Comparison of ENCODE assay signal across 7 cellular contexts in the genomic region with DNA sequence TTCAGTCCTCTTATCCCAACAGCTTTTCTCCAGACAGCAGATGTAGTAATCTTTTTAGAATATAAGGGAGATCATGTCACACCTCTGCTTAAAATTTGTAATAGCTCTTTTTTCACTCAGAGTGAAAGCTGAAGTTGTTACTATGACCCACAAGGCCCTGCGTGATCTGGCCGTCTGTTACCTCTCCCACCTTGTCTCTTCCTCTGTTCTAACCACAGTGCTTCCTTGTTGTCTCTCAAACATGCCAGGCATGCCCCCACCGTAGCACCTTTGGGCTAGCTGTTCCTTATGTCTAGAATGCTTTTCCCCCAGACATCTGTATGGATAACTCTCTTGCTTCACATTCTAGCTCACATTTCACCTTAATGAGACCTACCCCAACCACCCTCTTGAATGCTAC. TPM values are rescaled to one million over a fixed set of nuclear protein-coding genes. Genes with fewer than 3 reads are reported as not detected.
DNase-seq lines count a peak whose midpoint lies in the region; ATAC-seq lines count a peak whose summit lies in the region.

No MANE protein-coding gene starts in this region.

- in situ Hi-C loops in ACHN (cut with HindIII; ENCODE audit: low pct_ligation_motif_present, low pct_unique_long_range_greater_than_20kb, low sequenced_read_pairs), result no loop called here

- peak; percentile 26 to 42 for DNase-seq in activated T-cell treated with anti-CD3 and anti-CD28 coated beads, Interleukin-2, amount 50 U/mL, for 72 hours
- DNase-seq in stimulated activated naive B cell treated with anti-CD40 and anti-IgM and Interleukin-4, amounts not matched to agents 10 μg/mL and 1 μg/mL and 100 μg/mL, for 72 hours, result no peak
- DNase-seq in DMS114 treated with DMSO at 0.1 percent for 48 hours (lab: John Stamatoyannopoulos, UW; ENCODE audit: unreplicated experiment), result no peak
- DNase-seq in ACHN, result no peak
- DNase-seq in SW480 (ENCODE audit: low spot score), result no peak

- H3K36me3 Mint-ChIP-seq in activated T-cell treated with anti-CD3 and anti-CD28 coated beads, Interleukin-2, amount 50 U/mL, for 72 hours (ENCODE audit: insufficient read depth in 2 of 2), result peaks cover 15 to 29% of the 10 kb centered on the region in 2 donors
- H3K36me3 Mint-ChIP-seq in stimulated activated naive B cell treated with anti-CD40 and anti-IgM and Interleukin-4, amounts not matched to agents 10 μg/mL and 1 μg/mL and 100 μg/mL, for 72 hours, result peaks cover 46 to 61% of the 10 kb centered on the region in 2 donors

- peak overlapping the region; percentile 99 for H3K27ac Mint-ChIP-seq in activated T-cell treated with anti-CD3 and anti-CD28 coated beads, Interleukin-2, amount 50 U/mL, for 72 hours
- H3K27ac Mint-ChIP-seq in stimulated activated naive B cell treated with anti-CD40 and anti-IgM and Interleukin-4, amounts not matched to agents 10 μg/mL and 1 μg/mL and 100 μg/mL, for 72 hours, result peak overlapping the region; percentile 86

- H3K9me3 Mint-ChIP-seq in activated T-cell treated with anti-CD3 and anti-CD28 coated beads, Interleukin-2, amount 50 U/mL, for 72 hours, result no peaks in the 10 kb centered on the region
- no peaks in the 10 kb centered on the region for H3K9me3 Mint-ChIP-seq in stimulated activated naive B cell treated with anti-CD40 and anti-IgM and Interleukin-4, amounts not matched to agents 10 μg/mL and 1 μg/mL and 100 μg/mL, for 72 hours

- H3K4me1 Mint-ChIP-seq in activated T-cell treated with anti-CD3 and anti-CD28 coated beads, Interleukin-2, amount 50 U/mL, for 72 hours (ENCODE audit: low read depth), result peaks cover 48% of the 10 kb centered on the region
- H3K4me1 Mint-ChIP-seq in stimulated activated naive B cell treated with anti-CD40 and anti-IgM and Interleukin-4, amounts not matched to agents 10 μg/mL and 1 μg/mL and 100 μg/mL, for 72 hours, result peaks cover 20 to 38% of the 10 kb centered on the region in 2 donors

- no peaks in the 10 kb centered on the region for H3K27me3 Mint-ChIP-seq in activated T-cell treated with anti-CD3 and anti-CD28 coated beads, Interleukin-2, amount 50 U/mL, for 72 hours (ENCODE audit: low read depth)
- H3K27me3 Mint-ChIP-seq in stimulated activated naive B cell treated with anti-CD40 and anti-IgM and Interleukin-4, amounts not matched to agents 10 μg/mL and 1 μg/mL and 100 μg/mL, for 72 hours, result no peaks in the 10 kb centered on the region

- peak overlapping the region; percentile 71 to 97 for H3K4me3 Mint-ChIP-seq in activated T-cell treated with anti-CD3 and anti-CD28 coated beads, Interleukin-2, amount 50 U/mL, for 72 hours
- H3K4me3 Mint-ChIP-seq in stimulated activated naive B cell treated with anti-CD40 and anti-IgM and Interleukin-4, amounts not matched to agents 10 μg/mL and 1 μg/mL and 100 μg/mL, for 72 hours, result peak overlapping the region; percentile 24 to 26

- ATAC-seq in GM19455 (IDR thresholded peaks at IDR 0.05; ENCODE audit: unreplicated experiment), result peak; percentile 64
- ATAC-seq in HG03378 (IDR thresholded peaks at IDR 0.05; ENCODE audit: unreplicated experiment), result peak; percentile 56
- ATAC-seq in activated T-cell treated with anti-CD3 and anti-CD28 coated beads, Interleukin-2, amount 50 U/mL, for 72 hours (replicated peaks in 1 of 2), result peak; percentile 72 to 88
- ATAC-seq in stimulated activated naive B cell treated with anti-CD40 and anti-IgM and Interleukin-4, amounts not matched to agents 10 μg/mL and 1 μg/mL and 100 μg/mL, for 72 hours (replicated peaks), result peak; percentile 73 to 83

RNA-seq across cellular contexts. Expression of a gene that starts 6.5 kb away (rescaled TPM):
- total RNA-seq in activated T-cell treated with anti-CD3 and anti-CD28 coated beads, Interleukin-2, amount 50 U/mL, for 72 hours, result 10 to 100 TPM; 34.2 to 43.5 TPM

RNA-seq across cellular contexts. Expression of a gene that starts 22.4 kb away (rescaled TPM):
- under 1 TPM; 0.19 to 0.79 TPM for total RNA-seq in activated T-cell treated with anti-CD3 and anti-CD28 coated beads, Interleukin-2, amount 50 U/mL, for 72 hours

RNA-seq across cellular contexts. Expression of a gene that starts 34.8 kb away (rescaled TPM):
- under 1 TPM in 1 of 2 donors, not detected in 1; 0.95 TPM for total RNA-seq in activated T-cell treated with anti-CD3 and anti-CD28 coated beads, Interleukin-2, amount 50 U/mL, for 72 hours

RNA-seq across cellular contexts. Expression of a gene that starts 56.1 kb away (rescaled TPM):
- total RNA-seq in activated T-cell treated with anti-CD3 and anti-CD28 coated beads, Interleukin-2, amount 50 U/mL, for 72 hours, result 10 to 100 TPM; 26.6 to 27.8 TPM

Comparison
In these comparisons a context has a peak if more than half of its experiments do, and no peak if none do; other contexts are left out.
1. DNase-seq: peak in activated T-cell treated with anti-CD3 and anti-CD28 coated beads, Interleukin-2, amount 50 U/mL, for 72 hours (2 of 2); none in stimulated activated naive B cell treated with anti-CD40 and anti-IgM and Interleukin-4, amounts not matched to agents 10 μg/mL and 1 μg/mL and 100 μg/mL, for 72 hours (single experiment), DMS114 treated with DMSO at 0.1 percent for 48 hours (single experiment), ACHN (single experiment) and SW480 (single experiment).
2. Peak in every context shown above with its lines, with median percentiles within 50 percentile points of each other: ATAC-seq.